ENCODE assay signal across 24 cellular contexts in genomic region chr5:173997331-173997730, GRCh38. TPM values are rescaled to one million over a fixed set of nuclear protein-coding genes. Genes with fewer than 3 reads are reported as not detected.
"Had no signal": no experiment of that assay in that cellular context is flagged by ENCODE, and none has a peak within 500 bp of the region (broad histone marks: within the 10 kb centered on the region; RNA-seq: fewer than 3 reads in every experiment).

No MANE protein-coding gene starts in this region.

- H3K36me3 Mint-ChIP-seq: natural killer cell, neural progenitor cell had no signal

- H3K27me3 ChIP-seq: neural progenitor cell, pancreas had no signal

- H3K36me3 ChIP-seq: esophagus squamous epithelium, neural progenitor cell, pancreas had no signal

- H3K4me1 ChIP-seq: esophagus squamous epithelium, neural progenitor cell, pancreas had no signal

- ATAC-seq: effector memory CD8-positive, alpha-beta T cell; natural killer cell; pancreas; right cardiac atrium had no signal

- H3K9me3 Mint-ChIP-seq: effector memory CD8-positive, alpha-beta T cell; natural killer cell; neural progenitor cell had no signal

- DNase-seq: cortex of kidney; dorsolateral prefrontal cortex; effector memory CD8-positive, alpha-beta T cell; esophagus squamous epithelium; foreskin fibroblast; head of caudate nucleus; natural killer cell; occipital lobe; pancreas; small intestine; stimulated activated CD4-positive, alpha-beta T cell treated with anti-CD3 and anti-CD28 coated beads, Interleukin-12 subunit alpha, Interleukin-12 subunit beta, amount 100 ng/mL, for 4 hours; stimulated activated naive CD4-positive, alpha-beta T cell treated with Interleukin-2 at 50 U/mL for 16 hours; trophoblast cell had no signal

- H3K4me3 ChIP-seq: dorsolateral prefrontal cortex, esophagus squamous epithelium, hepatocyte, neural progenitor cell, pancreas had no signal

- H3K27ac ChIP-seq: dorsolateral prefrontal cortex, esophagus squamous epithelium, hepatocyte, neural progenitor cell, pancreas had no signal

- H3K9me3 ChIP-seq: esophagus squamous epithelium, pancreas had no signal

- H3K4me1 Mint-ChIP-seq: natural killer cell, neural progenitor cell had no signal

- H3K27ac Mint-ChIP-seq: effector memory CD8-positive, alpha-beta T cell; natural killer cell; neural progenitor cell; progenitor cell of endocrine pancreas had no signal

- H3K4me3 Mint-ChIP-seq: effector memory CD8-positive, alpha-beta T cell; natural killer cell; neural progenitor cell had no signal

RNA-seq across cellular contexts. Expression of gene C5orf47, which starts 8.4 kb away (rescaled TPM):
- total RNA-seq: chondrocyte, epithelial cell of proximal tubule, esophagus squamous epithelium, kidney epithelial cell, lung microvascular endothelial cell, mucosa of gallbladder, natural killer cell, progenitor cell of endocrine pancreas, urinary bladder had no signal
- polyA plus RNA-seq: liver, small intestine, urinary bladder had no signal

RNA-seq across cellular contexts. Expression of gene NSG2, which starts 48.2 kb away (rescaled TPM):
- total RNA-seq: chondrocyte, epithelial cell of proximal tubule, esophagus squamous epithelium, kidney epithelial cell, lung microvascular endothelial cell, natural killer cell had no signal
- polyA plus RNA-seq: hepatocyte, liver had no signal
